Comparison of ENCODE assay signal across 1 cellular context in the genomic region with DNA sequence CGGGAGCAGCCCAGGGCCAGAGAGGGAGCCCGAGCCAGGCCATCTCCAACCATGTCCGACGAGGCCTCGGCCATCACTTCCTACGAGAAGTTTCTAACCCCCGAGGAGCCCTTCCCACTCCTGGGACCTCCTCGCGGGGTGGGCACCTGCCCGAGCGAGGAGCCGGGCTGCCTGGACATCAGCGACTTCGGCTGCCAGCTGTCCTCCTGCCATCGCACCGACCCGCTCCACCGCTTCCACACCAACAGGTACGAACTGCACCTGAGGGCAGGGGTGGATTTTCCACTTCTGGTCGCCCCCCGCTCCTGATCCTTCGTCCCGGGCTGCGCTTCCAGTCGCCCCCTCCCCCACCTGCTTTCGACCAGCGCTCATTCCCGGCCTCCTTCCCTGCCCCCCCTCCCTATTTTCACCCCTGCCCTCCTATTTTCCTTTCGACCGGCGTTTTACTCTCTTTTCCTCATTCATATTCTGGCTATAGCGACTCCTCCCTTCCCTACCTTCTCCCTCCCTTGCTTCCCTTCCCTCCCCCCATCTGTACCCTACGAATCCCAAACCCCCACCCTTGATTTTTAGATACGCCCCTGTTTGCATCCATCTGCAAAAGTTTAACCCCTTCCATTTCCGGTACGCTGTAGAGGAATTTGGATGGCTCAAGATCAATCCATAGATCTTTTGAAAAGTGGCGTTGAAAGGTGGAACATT.
TF ChIP-seq lines count a peak whose summit lies in the region.

No MANE protein-coding gene starts in this region.

TF ChIP-seq in GM23338, 12 proteins besides CTCF, POLR2A, EP300 and RAD21 (continued from another document):
- TF ChIP-seq, protein P1, sequence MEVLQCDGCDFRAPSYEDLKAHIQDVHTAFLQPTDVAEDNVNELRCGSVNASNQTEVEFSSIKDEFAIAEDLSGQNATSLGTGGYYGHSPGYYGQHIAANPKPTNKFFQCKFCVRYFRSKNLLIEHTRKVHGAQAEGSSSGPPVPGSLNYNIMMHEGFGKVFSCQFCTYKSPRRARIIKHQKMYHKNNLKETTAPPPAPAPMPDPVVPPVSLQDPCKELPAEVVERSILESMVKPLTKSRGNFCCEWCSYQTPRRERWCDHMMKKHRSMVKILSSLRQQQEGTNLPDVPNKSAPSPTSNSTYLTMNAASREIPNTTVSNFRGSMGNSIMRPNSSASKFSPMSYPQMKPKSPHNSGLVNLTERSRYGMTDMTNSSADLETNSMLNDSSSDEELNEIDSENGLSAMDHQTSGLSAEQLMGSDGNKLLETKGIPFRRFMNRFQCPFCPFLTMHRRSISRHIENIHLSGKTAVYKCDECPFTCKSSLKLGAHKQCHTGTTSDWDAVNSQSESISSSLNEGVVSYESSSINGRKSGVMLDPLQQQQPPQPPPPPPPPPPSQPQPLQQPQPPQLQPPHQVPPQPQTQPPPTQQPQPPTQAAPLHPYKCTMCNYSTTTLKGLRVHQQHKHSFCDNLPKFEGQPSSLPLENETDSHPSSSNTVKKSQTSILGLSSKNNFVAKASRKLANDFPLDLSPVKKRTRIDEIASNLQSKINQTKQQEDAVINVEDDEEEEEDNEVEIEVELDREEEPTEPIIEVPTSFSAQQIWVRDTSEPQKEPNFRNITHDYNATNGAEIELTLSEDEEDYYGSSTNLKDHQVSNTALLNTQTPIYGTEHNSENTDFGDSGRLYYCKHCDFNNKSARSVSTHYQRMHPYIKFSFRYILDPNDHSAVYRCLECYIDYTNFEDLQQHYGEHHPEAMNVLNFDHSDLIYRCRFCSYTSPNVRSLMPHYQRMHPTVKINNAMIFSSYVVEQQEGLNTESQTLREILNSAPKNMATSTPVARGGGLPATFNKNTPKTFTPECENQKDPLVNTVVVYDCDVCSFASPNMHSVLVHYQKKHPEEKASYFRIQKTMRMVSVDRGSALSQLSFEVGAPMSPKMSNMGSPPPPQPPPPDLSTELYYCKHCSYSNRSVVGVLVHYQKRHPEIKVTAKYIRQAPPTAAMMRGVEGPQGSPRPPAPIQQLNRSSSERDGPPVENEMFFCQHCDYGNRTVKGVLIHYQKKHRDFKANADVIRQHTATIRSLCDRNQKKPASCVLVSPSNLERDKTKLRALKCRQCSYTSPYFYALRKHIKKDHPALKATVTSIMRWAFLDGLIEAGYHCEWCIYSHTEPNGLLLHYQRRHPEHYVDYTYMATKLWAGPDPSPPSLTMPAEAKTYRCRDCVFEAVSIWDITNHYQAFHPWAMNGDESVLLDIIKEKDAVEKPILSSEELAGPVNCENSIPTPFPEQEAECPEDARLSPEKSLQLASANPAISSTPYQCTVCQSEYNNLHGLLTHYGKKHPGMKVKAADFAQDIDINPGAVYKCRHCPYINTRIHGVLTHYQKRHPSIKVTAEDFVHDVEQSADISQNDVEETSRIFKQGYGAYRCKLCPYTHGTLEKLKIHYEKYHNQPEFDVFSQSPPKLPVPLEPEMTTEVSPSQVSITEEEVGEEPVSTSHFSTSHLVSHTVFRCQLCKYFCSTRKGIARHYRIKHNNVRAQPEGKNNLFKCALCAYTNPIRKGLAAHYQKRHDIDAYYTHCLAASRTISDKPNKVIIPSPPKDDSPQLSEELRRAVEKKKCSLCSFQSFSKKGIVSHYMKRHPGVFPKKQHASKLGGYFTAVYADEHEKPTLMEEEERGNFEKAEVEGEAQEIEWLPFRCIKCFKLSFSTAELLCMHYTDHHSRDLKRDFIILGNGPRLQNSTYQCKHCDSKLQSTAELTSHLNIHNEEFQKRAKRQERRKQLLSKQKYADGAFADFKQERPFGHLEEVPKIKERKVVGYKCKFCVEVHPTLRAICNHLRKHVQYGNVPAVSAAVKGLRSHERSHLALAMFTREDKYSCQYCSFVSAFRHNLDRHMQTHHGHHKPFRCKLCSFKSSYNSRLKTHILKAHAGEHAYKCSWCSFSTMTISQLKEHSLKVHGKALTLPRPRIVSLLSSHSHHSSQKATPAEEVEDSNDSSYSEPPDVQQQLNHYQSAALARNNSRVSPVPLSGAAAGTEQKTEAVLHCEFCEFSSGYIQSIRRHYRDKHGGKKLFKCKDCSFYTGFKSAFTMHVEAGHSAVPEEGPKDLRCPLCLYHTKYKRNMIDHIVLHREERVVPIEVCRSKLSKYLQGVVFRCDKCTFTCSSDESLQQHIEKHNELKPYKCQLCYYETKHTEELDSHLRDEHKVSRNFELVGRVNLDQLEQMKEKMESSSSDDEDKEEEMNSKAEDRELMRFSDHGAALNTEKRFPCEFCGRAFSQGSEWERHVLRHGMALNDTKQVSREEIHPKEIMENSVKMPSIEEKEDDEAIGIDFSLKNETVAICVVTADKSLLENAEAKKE (CRISPR knock-in tag; IDR thresholded peaks at IDR 0.05), result no peak
- TF ChIP-seq EZH2phosphoT487 (IDR thresholded peaks at IDR 0.05; ENCODE audit: unreplicated experiment), result no peak
- TF ChIP-seq ETS1 (IDR thresholded peaks at IDR 0.05), result no peak
- no peak for TF ChIP-seq NANOG (IDR thresholded peaks at IDR 0.05; ENCODE audit: borderline replicate concordance)
- TF ChIP-seq JUNB (IDR thresholded peaks at IDR 0.05; ENCODE audit: unreplicated experiment), result no peak
- TF ChIP-seq ZNF114 (CRISPR knock-in tag; IDR thresholded peaks at IDR 0.05), result no peak
